6 cellular contexts compared by ENCODE assay signal in the genomic region with DNA sequence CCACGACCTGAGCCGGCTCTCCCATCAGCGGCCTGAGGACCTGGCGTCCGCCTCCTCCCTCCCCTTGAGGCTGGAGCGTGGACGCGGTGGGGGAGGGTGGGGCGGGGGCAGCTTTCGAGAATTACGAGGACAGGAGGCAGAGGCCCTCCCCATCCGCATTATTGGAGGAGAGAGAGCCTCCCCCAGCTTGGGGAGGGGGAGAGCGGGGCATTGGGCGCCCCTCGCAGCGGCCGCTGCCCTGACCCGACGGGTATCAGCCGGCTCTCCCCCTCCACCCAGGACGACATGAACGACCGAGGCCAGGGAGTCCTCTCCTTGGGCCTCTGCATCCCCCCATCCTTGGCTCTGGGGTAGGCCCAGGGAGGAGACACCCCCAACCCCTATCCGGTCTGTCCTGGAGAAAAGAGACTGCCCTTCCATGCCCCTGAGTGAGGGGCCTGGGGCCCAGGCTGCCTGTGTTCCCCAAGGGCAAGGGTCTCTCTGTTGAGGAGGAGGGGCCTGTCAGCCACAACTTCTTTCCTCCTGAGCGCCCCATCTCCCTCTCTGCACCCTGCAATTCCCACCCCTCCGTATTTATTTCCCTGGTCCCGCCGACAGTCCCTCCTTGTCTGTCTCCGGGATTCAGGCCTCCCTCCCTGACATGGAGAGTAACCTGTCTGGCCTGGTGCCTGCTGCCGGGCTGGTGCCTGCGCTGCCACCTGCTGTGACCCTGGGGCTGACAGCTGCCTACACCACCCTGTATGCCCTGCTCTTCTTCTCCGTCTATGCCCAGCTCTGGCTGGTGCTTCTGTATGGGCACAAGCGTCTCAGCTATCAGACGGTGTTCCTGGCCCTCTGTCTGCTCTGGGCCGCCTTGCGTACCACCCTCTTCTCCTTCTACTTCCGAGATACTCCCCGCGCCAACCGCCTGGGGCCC. TPM values are rescaled to one million over a fixed set of nuclear protein-coding genes. Genes with fewer than 3 reads are reported as not detected.
DNase-seq lines count a peak whose midpoint lies in the region; ATAC-seq and TF ChIP-seq lines count a peak whose summit lies in the region.

No MANE protein-coding gene starts in this region.

- H3K27me3 Mint-ChIP-seq in activated T-cell treated with anti-CD3 and anti-CD28 coated beads, Interleukin-2, amount 50 U/mL, for 24 hours = peaks cover 10% of the 10 kb centered on the region

- peak; percentile 28 for TF ChIP-seq CTCF in kidney epithelial cell (IDR thresholded peaks at IDR 0.05; ENCODE audit: insufficient read depth, low read length, poor library complexity, severe bottlenecking)

- peaks cover 23% of the 10 kb centered on the region for H3K4me1 Mint-ChIP-seq in activated T-cell treated with anti-CD3 and anti-CD28 coated beads, Interleukin-2, amount 50 U/mL, for 24 hours (ENCODE audit: low read depth)

- peak overlapping the region; percentile 75 for H3K4me3 Mint-ChIP-seq in activated T-cell treated with anti-CD3 and anti-CD28 coated beads, Interleukin-2, amount 50 U/mL, for 24 hours

- H3K27me3 ChIP-seq in kidney epithelial cell (ENCODE audit: control insufficient read depth, insufficient read depth, low read length) = peaks cover 11% of the 10 kb centered on the region

- H3K27ac Mint-ChIP-seq in activated T-cell treated with anti-CD3 and anti-CD28 coated beads, Interleukin-2, amount 50 U/mL, for 24 hours = peak overlapping the region; percentile 78

- peaks cover 2% of the 10 kb centered on the region for H3K36me3 ChIP-seq in kidney epithelial cell (ENCODE audit: control insufficient read depth, insufficient read depth, low read length)

- peaks cover 17% of the 10 kb centered on the region for H3K36me3 Mint-ChIP-seq in activated T-cell treated with anti-CD3 and anti-CD28 coated beads, Interleukin-2, amount 50 U/mL, for 24 hours (ENCODE audit: low read depth)

- no peak for ATAC-seq in HG02571 (IDR thresholded peaks at IDR 0.05; ENCODE audit: unreplicated experiment)
- no peak for ATAC-seq in GM21528 (IDR thresholded peaks at IDR 0.05; ENCODE audit: low FRiP score, unreplicated experiment)

- H3K4me3 ChIP-seq in kidney epithelial cell (ENCODE audit: low read depth, low read length) = peak overlapping the region; percentile 65

- H3K9me3 Mint-ChIP-seq in activated T-cell treated with anti-CD3 and anti-CD28 coated beads, Interleukin-2, amount 50 U/mL, for 24 hours = no peaks in the 10 kb centered on the region

- peak; percentile 43 for DNase-seq in activated T-cell treated with anti-CD3 and anti-CD28 coated beads, Interleukin-2, amount 50 U/mL, for 24 hours
- DNase-seq in activated T-cell treated with anti-CD3 and anti-CD28 coated beads for 4 hours (no peak), UCSD-AML1 (lab: John Stamatoyannopoulos, UW; ENCODE audit: unreplicated experiment) (peak; percentile 41), kidney epithelial cell (ENCODE audit: low read depth) (no peak)

RNA-seq across cellular contexts. Expression of gene GPR137, which starts 0.5 kb away (rescaled TPM):
- total RNA-seq in kidney epithelial cell = 21.9 and 44.3 TPM in 2 replicates

RNA-seq across cellular contexts. Expression of gene BAD, which starts 1.7 kb away (rescaled TPM):
- total RNA-seq in kidney epithelial cell = 118 and 153 TPM in 2 replicates

RNA-seq across cellular contexts. Expression of gene KCNK4, which starts 5.0 kb away (rescaled TPM):
- total RNA-seq in kidney epithelial cell = not detected in 2 replicates

RNA-seq across cellular contexts. Expression of gene CATSPERZ, which starts 14.0 kb away (rescaled TPM):
- total RNA-seq in kidney epithelial cell = not detected in 2 replicates

RNA-seq across cellular contexts. Expression of gene ESRRA, which starts 19.2 kb away (rescaled TPM):
- 54.3 and 58.8 TPM in 2 replicates for total RNA-seq in kidney epithelial cell

Comparison
In these comparisons a context has a peak if more than half of its experiments do, and no peak if none do; other contexts are left out.
1. DNase-seq: peak in activated T-cell treated with anti-CD3 and anti-CD28 coated beads, Interleukin-2, amount 50 U/mL, for 24 hours (single experiment) and UCSD-AML1 (single experiment); none in activated T-cell treated with anti-CD3 and anti-CD28 coated beads for 4 hours (single experiment) and kidney epithelial cell (single experiment).